Comparison of ENCODE assay signal across 8 cellular contexts in the genomic region with DNA sequence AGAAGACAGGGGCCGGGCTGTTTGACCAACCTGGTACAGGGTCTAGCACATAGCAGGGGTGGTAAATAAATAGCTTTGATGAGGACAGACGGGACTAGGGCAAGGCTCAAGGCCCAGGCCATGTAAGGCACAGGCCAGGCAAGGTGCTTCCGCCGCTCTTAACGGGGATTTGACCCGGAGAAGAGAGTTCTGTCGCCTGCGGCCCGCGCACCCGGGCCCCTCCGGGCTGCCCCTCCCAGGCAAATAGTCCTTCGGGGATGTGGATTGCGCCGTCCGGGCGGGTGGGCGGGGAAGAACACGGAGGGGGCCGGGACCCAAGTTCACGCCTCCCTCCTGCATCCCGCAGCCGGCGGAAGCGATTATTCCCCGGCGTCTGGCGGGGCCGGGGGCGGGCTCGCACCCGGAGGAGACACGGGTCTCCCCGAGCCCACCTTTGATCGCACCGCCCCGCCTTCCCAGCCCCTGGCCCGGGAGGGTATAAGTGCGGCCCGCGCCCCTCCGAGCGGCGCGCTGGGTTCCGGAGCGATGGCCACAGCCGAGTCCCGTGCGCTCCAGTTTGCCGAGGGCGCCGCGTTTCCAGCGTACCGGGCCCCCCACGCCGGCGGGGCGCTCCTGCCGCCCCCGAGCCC. TPM values are rescaled to one million over a fixed set of nuclear protein-coding genes. Genes with fewer than 3 reads are reported as not detected.
DNase-seq lines count a peak whose midpoint lies in the region; ATAC-seq and TF ChIP-seq lines count a peak whose summit lies in the region.

A gene (plus strand): TSS at position 508 of the 629 bp plus-strand sequence. CDS start 18 bp downstream, at position 526.

- no peaks in the 10 kb centered on the region for H3K9me3 Mint-ChIP-seq in activated naive CD8-positive, alpha-beta T cell treated with anti-CD3 and anti-CD28 coated beads, Interleukin-2, amount 10 ng/mL, durations not matched to agents 7 days and 5 days

- no peaks in the 10 kb centered on the region for H3K9me3 ChIP-seq in upper lobe of left lung

- TF ChIP-seq EP300 in upper lobe of left lung (IDR thresholded peaks at IDR 0.05), result no peak

- no peaks in the 10 kb centered on the region for H3K36me3 ChIP-seq in upper lobe of left lung

- peak within 1 kb of the TSS in 3 of 4 donors; percentile 38 to 55 (median 52) for H3K4me3 ChIP-seq in upper lobe of left lung

- peaks cover 0 to 14% (median 7%) of the 10 kb centered on the region in 4 donors for H3K27me3 ChIP-seq in upper lobe of left lung

- TF ChIP-seq CTCF in upper lobe of left lung (IDR thresholded peaks at IDR 0.05), result no peak

- peaks cover 3% of the 10 kb centered on the region for H3K36me3 Mint-ChIP-seq in activated naive CD8-positive, alpha-beta T cell treated with anti-CD3 and anti-CD28 coated beads, Interleukin-2, amount 10 ng/mL, durations not matched to agents 7 days and 5 days

- peak; percentile 36 for DNase-seq in AG08396 (ENCODE audit: low spot score)
- DNase-seq in activated naive CD8-positive, alpha-beta T cell treated with anti-CD3 and anti-CD28 coated beads, Interleukin-2, amount 10 ng/mL, durations not matched to agents 7 days and 5 days, result no peak
- DNase-seq in left kidney (ENCODE audit: low read depth, low spot score), result peak; percentile 60
- DNase-seq in upper lobe of left lung, result peak in 1 of 2 donors; percentile 85
- DNase-seq in caudate nucleus (lab: John Stamatoyannopoulos, UW), result no peak
- no peak for DNase-seq in SIG-M5 (lab: John Stamatoyannopoulos, UW)

- no peaks in the 10 kb centered on the region for H3K4me1 Mint-ChIP-seq in activated naive CD8-positive, alpha-beta T cell treated with anti-CD3 and anti-CD28 coated beads, Interleukin-2, amount 10 ng/mL, durations not matched to agents 7 days and 5 days

- WGBS in upper lobe of left lung, 2 donors, result 12 to 46% methylated on average over 2 to 32 of the region's 62 CpGs

- H3K27ac Mint-ChIP-seq in activated naive CD8-positive, alpha-beta T cell treated with anti-CD3 and anti-CD28 coated beads, Interleukin-2, amount 10 ng/mL, durations not matched to agents 7 days and 5 days, result no peak within 1 kb of the TSS

- POLR2A ChIA-PET in activated naive CD8-positive, alpha-beta T cell treated with anti-CD3 and anti-CD28 coated beads, Interleukin-2, amount 10 ng/mL, durations not matched to agents 7 days and 5 days (lab: Charles Lee), result no interaction called here

- no peak for TF ChIP-seq POLR2A in upper lobe of left lung (IDR thresholded peaks at IDR 0.05)

- ATAC-seq in GM18858 (IDR thresholded peaks at IDR 0.05; ENCODE audit: unreplicated experiment) (peak; percentile 21), HG03066 (IDR thresholded peaks at IDR 0.05; ENCODE audit: low read depth, unreplicated experiment) (peak; percentile 35), upper lobe of left lung (ENCODE audit: low FRiP score in 2 of 2) (peak in 1 of 2 donors; percentile 38)
- peak; percentile 48 for ATAC-seq in activated naive CD8-positive, alpha-beta T cell treated with anti-CD3 and anti-CD28 coated beads, Interleukin-2, amount 10 ng/mL, durations not matched to agents 7 days and 5 days (ENCODE audit: low read depth)

- H3K4me3 Mint-ChIP-seq in activated naive CD8-positive, alpha-beta T cell treated with anti-CD3 and anti-CD28 coated beads, Interleukin-2, amount 10 ng/mL, durations not matched to agents 7 days and 5 days, result peak within 1 kb of the TSS; percentile 80

- peaks cover 11 to 14% (median 12%) of the 10 kb centered on the region in 4 donors for H3K4me1 ChIP-seq in upper lobe of left lung

- H3K27ac ChIP-seq in upper lobe of left lung (no peak within 1 kb of the TSS), caudate nucleus (ENCODE audit: low read depth, low read length) (no peak within 1 kb of the TSS)

- H3K27me3 Mint-ChIP-seq in activated naive CD8-positive, alpha-beta T cell treated with anti-CD3 and anti-CD28 coated beads, Interleukin-2, amount 10 ng/mL, durations not matched to agents 7 days and 5 days, result peaks cover 35% of the 10 kb centered on the region

RNA-seq across cellular contexts. Expression of the gene that starts here (rescaled TPM):
- not detected for total RNA-seq in activated naive CD8-positive, alpha-beta T cell treated with anti-CD3 and anti-CD28 coated beads, Interleukin-2, amount 10 ng/mL, durations not matched to agents 7 days and 5 days
- total RNA-seq in upper lobe of left lung, result under 1 TPM in 1 of 6 donors, not detected in 5; 0.20 TPM

Comparison
In these comparisons a context has a peak if more than half of its experiments do, and no peak if none do; other contexts are left out.
1. Peak in ATAC-seq in activated naive CD8-positive, alpha-beta T cell treated with anti-CD3 and anti-CD28 coated beads, Interleukin-2, amount 10 ng/mL, durations not matched to agents 7 days and 5 days; RNA of the gene not detected or under 1 TPM.
2. DNase-seq: peak in AG08396 (single experiment) and left kidney (single experiment); none in activated naive CD8-positive, alpha-beta T cell treated with anti-CD3 and anti-CD28 coated beads, Interleukin-2, amount 10 ng/mL, durations not matched to agents 7 days and 5 days (single experiment), caudate nucleus (0 of 61) and SIG-M5 (single experiment).